In genomic region chr4:183328832-183329231, GRCh38 we compare ENCODE assay signal across 29 cellular contexts. TPM values are rescaled to one million over a fixed set of nuclear protein-coding genes. Genes with fewer than 3 reads are reported as not detected.
DNase-seq lines count a peak whose midpoint lies in the region; ATAC-seq and TF ChIP-seq lines count a peak whose summit lies in the region.
"Had no signal": no experiment of that assay in that cellular context is flagged by ENCODE, and none has a peak within 500 bp of the region (broad histone marks: within the 10 kb centered on the region; RNA-seq: fewer than 3 reads in every experiment).

No MANE protein-coding gene starts in this region.

- no peak overlapping the region for H3K4me2 ChIP-seq in IMR-90 (ENCODE audit: low read depth, low read length)

- in situ Hi-C loops in IMR-90 (cut with MboI; ENCODE audit: low sequenced_read_pairs), result no loop called here

- H4K91ac ChIP-seq in IMR-90 (ENCODE audit: insufficient read depth, low read depth, low read length), result no peak overlapping the region

- TF ChIP-seq RAD21 in IMR-90 (IDR thresholded peaks at IDR 0.05; ENCODE audit: low read length), result no peak

- H3K4ac ChIP-seq in IMR-90 (ENCODE audit: low read depth, low read length), result peak overlapping the region; percentile 42; the same call in 1 of the 2 replicates

- H3K27me3 Mint-ChIP-seq in type B pancreatic cell, result peaks cover 16% of the 10 kb centered on the region
- H3K27me3 Mint-ChIP-seq: CD4-positive, CD25-positive, alpha-beta regulatory T cell had no signal

- no peak overlapping the region for H4K5ac ChIP-seq in IMR-90 (ENCODE audit: low read depth, low read length)

- peaks cover under 1% of the 10 kb centered on the region for H3K9me1 ChIP-seq in IMR-90 (ENCODE audit: insufficient read depth, low read length)

- peak; percentile 75 for ATAC-seq in IMR-90 (ENCODE audit: low read depth)
- ATAC-seq: activated naive CD4-positive, alpha-beta T cell treated with anti-CD3 and anti-CD28 coated beads, Interleukin-2, amount 50 U/mL, for 72 hours; activated T-helper 17 cell treated with anti-CD3 and anti-CD28 coated beads, Interleukin-2, amount 50 U/mL, for 72 hours; K562; T-cell had no signal

- DNase-seq in IMR-90 (peak; percentile 62), choroid plexus epithelial cell (ENCODE audit: low read depth) (peak; percentile 67), islet precursor cell (peak; percentile 37), type B pancreatic cell (ENCODE audit: extremely low spot score, unreplicated experiment) (peak; percentile 25), NCI-H82 (lab: John Stamatoyannopoulos, UW) (no peak), NCI-H526 treated with DMSO at 0.1 percent for 48 hours (lab: John Stamatoyannopoulos, UW) (no peak)
- no peak for DNase-seq in stimulated activated CD4-positive, alpha-beta T cell treated with anti-CD3 and anti-CD28 coated beads, Interleukin-12 subunit alpha, Interleukin-12 subunit beta, amount 100 ng/mL, for 4 hours
- DNase-seq: activated CD4-positive, alpha-beta memory T cell treated with anti-CD3 and anti-CD28 coated beads for 36 hours; activated CD8-positive, alpha-beta memory T cell treated with anti-CD3 and anti-CD28 coated beads, Interleukin-2, amount 50 U/mL, for 48 hours; CD4-positive, CD25-positive, alpha-beta regulatory T cell; DMS 273 treated with DMSO at 0.1 percent for 48 hours; GDM1; heart right ventricle; left ventricle myocardium inferior; NCI-H146; NCI-H510A treated with DMSO at 0.1 percent for 48 hours; NK-92 treated with Interleukin-12 subunit alpha and Interleukin-12 subunit beta, amount 100 ng/mL, for 24 hours; SJCRH30; stimulated activated CD4-positive, alpha-beta T cell treated with anti-CD3 and anti-CD28 coated beads, Interleukin-4, amount 100 ng/mL, for 4 hours; stimulated activated naive CD4-positive, alpha-beta T cell; T-cell had no signal

- H3K14ac ChIP-seq in IMR-90 (replicated peaks; ENCODE audit: low read depth, low read length), result peak overlapping the region; percentile 12; the same call in 1 of the 2 replicates

- H2BK5ac ChIP-seq in IMR-90 (ENCODE audit: low read depth, low read length, poor library complexity, severe bottlenecking), result peak overlapping the region; percentile 35

- intact Hi-C loops in IMR-90 (cut with micrococcal nuclease), result no loop called here

- H3K56ac ChIP-seq in IMR-90 (ENCODE audit: extremely low read depth, insufficient read depth, low read length), result no peak overlapping the region

- peaks cover 6% of the 10 kb centered on the region for H3K9me3 Mint-ChIP-seq in type B pancreatic cell
- H3K9me3 Mint-ChIP-seq: activated naive CD4-positive, alpha-beta T cell treated with anti-CD3 and anti-CD28 coated beads, Interleukin-2, amount 50 U/mL, for 72 hours; activated T-helper 17 cell treated with anti-CD3 and anti-CD28 coated beads, Interleukin-2, amount 50 U/mL, for 72 hours; CD4-positive, CD25-positive, alpha-beta regulatory T cell had no signal

- H3K79me1 ChIP-seq in IMR-90 (ENCODE audit: low read depth in 1 of 2, low read length in 2 of 2), result no peaks in the 10 kb centered on the region

- TF ChIP-seq POLR2A in IMR-90 (IDR thresholded peaks at IDR 0.05; ENCODE audit: low read depth, low read length), result no peak

- H2BK15ac ChIP-seq in IMR-90 (ENCODE audit: low read depth, low read length), result peak overlapping the region; percentile 24; the same call in 2 of the 3 replicates

- H3K27me3 ChIP-seq in IMR-90 (ENCODE audit: control insufficient read depth, insufficient read depth, low read length), result no peaks in the 10 kb centered on the region
- H3K27me3 ChIP-seq: heart right ventricle, right atrium auricular region, SJCRH30 had no signal

- H3K9ac ChIP-seq in IMR-90 (ENCODE audit: low read depth, low read length), result no peak overlapping the region
- H3K9ac ChIP-seq: parathyroid adenoma had no signal

- no peak overlapping the region for H2AK9ac ChIP-seq in IMR-90 (replicated peaks; ENCODE audit: low read depth, low read length, poor library complexity)

- H4K8ac ChIP-seq in IMR-90 (ENCODE audit: low read depth in 2 of 2, low read length in 2 of 2), result peak overlapping the region in 1 of 2 experiments; percentile 48; a peak in 2 of 4 replicates

- TF ChIP-seq CTCF in IMR-90 (conservative IDR thresholded peaks at IDR 0.05; ENCODE audit: low read depth, low read length) (no peak), choroid plexus epithelial cell (conservative IDR thresholded peaks at IDR 0.05; ENCODE audit: low read depth, low read length) (no peak), type B pancreatic cell (conservative IDR thresholded peaks at IDR 0.05) (no peak)

- peak overlapping the region; percentile 5; the same call in 1 of the 2 replicates for H2BK20ac ChIP-seq in IMR-90 (ENCODE audit: low read depth, low read length)

- no peaks in the 10 kb centered on the region for H3K36me3 ChIP-seq in IMR-90 (ENCODE audit: control insufficient read depth, insufficient read depth, low read length)
- H3K36me3 ChIP-seq: heart right ventricle, left ventricle myocardium inferior, right atrium auricular region, SJCRH30, thoracic aorta had no signal

- no peak overlapping the region for H3K27ac Mint-ChIP-seq in type B pancreatic cell
- H3K27ac Mint-ChIP-seq: activated CD4-positive, alpha-beta memory T cell treated with anti-CD3 and anti-CD28 coated beads for 36 hours; activated naive CD4-positive, alpha-beta T cell treated with anti-CD3 and anti-CD28 coated beads, Interleukin-2, amount 50 U/mL, for 72 hours; activated T-helper 17 cell treated with anti-CD3 and anti-CD28 coated beads, Interleukin-2, amount 50 U/mL, for 72 hours; CD4-positive, CD25-positive, alpha-beta regulatory T cell; T-cell had no signal

- BruUV-seq in IMR-90 (replicated peaks; lab: Mats Ljungman, UMichigan), result no TSS peak

- H3K4me3 Mint-ChIP-seq in type B pancreatic cell, result no peak overlapping the region
- H3K4me3 Mint-ChIP-seq: activated CD4-positive, alpha-beta memory T cell treated with anti-CD3 and anti-CD28 coated beads for 36 hours; activated T-helper 17 cell treated with anti-CD3 and anti-CD28 coated beads, Interleukin-2, amount 50 U/mL, for 72 hours; CD4-positive, CD25-positive, alpha-beta regulatory T cell; T-cell had no signal

- peak overlapping the region; percentile 27 for H2AFZ ChIP-seq in IMR-90 (replicated peaks; ENCODE audit: low read length, poor library complexity)
- H2AFZ ChIP-seq: parathyroid adenoma had no signal

- no peaks in the 10 kb centered on the region for H4K20me1 ChIP-seq in IMR-90 (ENCODE audit: insufficient read depth, low read length)

- 17% methylated on average over 1 of the region's 7 CpGs; no CpG with 5 or more reads in 1 of the 2 experiments for WGBS in IMR-90 (ENCODE audit: extremely low coverage in 2 of 2, insufficient read length in 1 of 2), 2 experiments

- dilution Hi-C loops in IMR-90 (cut with HindIII; ENCODE audit: low sequenced_read_pairs, unreplicated experiment), result no loop called here

- peak overlapping the region; percentile 44; the same call in 1 of the 2 replicates for H3K18ac ChIP-seq in IMR-90 (ENCODE audit: low read depth, low read length)

- peak overlapping the region; percentile 56 for H2AK5ac ChIP-seq in IMR-90 (ENCODE audit: low read depth, low read length)

- H3K9me3 ChIP-seq in IMR-90 (ENCODE audit: control insufficient read depth, insufficient read depth, low read length), result peaks cover 7% of the 10 kb centered on the region
- H3K9me3 ChIP-seq: left ventricle myocardium inferior, right atrium auricular region, SJCRH30, thoracic aorta had no signal

- peaks cover 4% of the 10 kb centered on the region for H3K4me1 ChIP-seq in IMR-90 (ENCODE audit: control insufficient read depth, insufficient read depth, low read length)
- H3K4me1 ChIP-seq: heart right ventricle, left ventricle myocardium inferior, right atrium auricular region had no signal

- POLR2A ChIA-PET in IMR-90 (lab: Charles Lee; ENCODE audit: unreplicated experiment), result no interaction called here

- no peaks in the 10 kb centered on the region for H3K4me1 Mint-ChIP-seq in type B pancreatic cell (ENCODE audit: unreplicated experiment)
- H3K4me1 Mint-ChIP-seq: activated T-helper 17 cell treated with anti-CD3 and anti-CD28 coated beads, Interleukin-2, amount 50 U/mL, for 72 hours; CD4-positive, CD25-positive, alpha-beta regulatory T cell; T-cell had no signal

- H2BK120ac ChIP-seq in IMR-90 (ENCODE audit: low read depth, low read length), result peak overlapping the region; percentile 39; the same call in 1 of the 2 replicates

- peaks cover 4% of the 10 kb centered on the region for H3K36me3 Mint-ChIP-seq in type B pancreatic cell
- H3K36me3 Mint-ChIP-seq: activated CD4-positive, alpha-beta memory T cell treated with anti-CD3 and anti-CD28 coated beads for 36 hours; T-cell had no signal

- H3K4me3 ChIP-seq in IMR-90 (ENCODE audit: insufficient read depth, low read depth, low read length) (no peak overlapping the region), choroid plexus epithelial cell (ENCODE audit: low read depth, low read length) (no peak overlapping the region)
- H3K4me3 ChIP-seq: coronary artery, heart right ventricle, K562, left ventricle myocardium inferior, right atrium auricular region, SJCRH30, thoracic aorta had no signal

- H3K23ac ChIP-seq in IMR-90 (ENCODE audit: low read depth, low read length), result 0 out of 2 replicates have a peak overlapping the region, but pooled peaks have one; percentile 2

- CTCF ChIA-PET in IMR-90 (lab: Yijun Ruan, JAX), result no interaction called here

- H3K27ac ChIP-seq in IMR-90 (ENCODE audit: insufficient read depth, low read length), result no peak overlapping the region
- H3K27ac ChIP-seq: coronary artery, left ventricle myocardium inferior, parathyroid adenoma, right atrium auricular region, SJCRH30, thoracic aorta had no signal

TF ChIP-seq in IMR-90, 13 proteins besides CTCF, POLR2A, EP300 and RAD21 (continues in another document):
- no peak for TF ChIP-seq BHLHE40 (IDR thresholded peaks at IDR 0.05; ENCODE audit: low read depth, low read length)
- TF ChIP-seq NFE2L2 (IDR thresholded peaks at IDR 0.05; ENCODE audit: low read depth, low read length), result no peak
- no peak for TF ChIP-seq MXI1 (IDR thresholded peaks at IDR 0.05; ENCODE audit: borderline replicate concordance, low read depth, low read length)
- no peak for TF ChIP-seq RFX5 (IDR thresholded peaks at IDR 0.05; ENCODE audit: low read depth, low read length)
- TF ChIP-seq FOS (IDR thresholded peaks at IDR 0.05; ENCODE audit: low read depth, low read length), result no peak
- TF ChIP-seq CEBPB (IDR thresholded peaks at IDR 0.05; ENCODE audit: low read depth, low read length), result no peak
- TF ChIP-seq RCOR1 (IDR thresholded peaks at IDR 0.05; ENCODE audit: insufficient replicate concordance, low read length), result no peak

RNA-seq across cellular contexts. Expression of gene CLDN24, which starts 6.6 kb away (rescaled TPM):
- total RNA-seq in IMR-90 (2012; rRNA removed), result not detected in 2 replicates
- polyA plus RNA-seq in IMR-90 (2012; rRNA removed), result not detected in 2 replicates
- not detected in 2 replicates for polyA plus RNA-seq in IMR-90 (2012; cell fraction: cytosol; rRNA removed)
- not detected in 2 replicates for polyA plus RNA-seq in IMR-90 (2012; cell fraction: nucleus; rRNA removed; ENCODE audit: low replicate concordance)
- total RNA-seq in type B pancreatic cell (ENCODE audit: low replicate concordance), result not detected in 2 replicates
- total RNA-seq: activated CD4-positive, alpha-beta memory T cell treated with anti-CD3 and anti-CD28 coated beads for 36 hours; activated naive CD4-positive, alpha-beta T cell treated with anti-CD3 and anti-CD28 coated beads, Interleukin-2, amount 50 U/mL, for 72 hours; activated T-helper 17 cell treated with anti-CD3 and anti-CD28 coated beads, Interleukin-2, amount 50 U/mL, for 72 hours; CD4-positive, CD25-positive, alpha-beta regulatory T cell; heart right ventricle; K562; left ventricle myocardium inferior; right atrium auricular region; SJCRH30; T-cell; thoracic aorta had no signal
- polyA plus RNA-seq: CD4-positive, CD25-positive, alpha-beta regulatory T cell; heart right ventricle; K562; neural cell had no signal

RNA-seq across cellular contexts. Expression of gene CLDN22, which starts 8.8 kb away (rescaled TPM):
- total RNA-seq in IMR-90 (2012; rRNA removed), result not detected in 2 replicates
- not detected in 2 replicates for polyA plus RNA-seq in IMR-90 (2012; rRNA removed)
- not detected in 2 replicates for polyA plus RNA-seq in IMR-90 (2012; cell fraction: cytosol; rRNA removed)
- 0.03 TPM in 1 of 2 replicates, not detected in the other for polyA plus RNA-seq in IMR-90 (2012; cell fraction: nucleus; rRNA removed; ENCODE audit: low replicate concordance)
- not detected in 2 replicates for total RNA-seq in type B pancreatic cell (ENCODE audit: low replicate concordance)
- total RNA-seq: activated CD4-positive, alpha-beta memory T cell treated with anti-CD3 and anti-CD28 coated beads for 36 hours; activated naive CD4-positive, alpha-beta T cell treated with anti-CD3 and anti-CD28 coated beads, Interleukin-2, amount 50 U/mL, for 72 hours; activated T-helper 17 cell treated with anti-CD3 and anti-CD28 coated beads, Interleukin-2, amount 50 U/mL, for 72 hours; CD4-positive, CD25-positive, alpha-beta regulatory T cell; heart right ventricle; K562; left ventricle myocardium inferior; right atrium auricular region; SJCRH30; T-cell; thoracic aorta had no signal
- polyA plus RNA-seq: CD4-positive, CD25-positive, alpha-beta regulatory T cell; heart right ventricle; neural cell had no signal

Comparison
In these comparisons a context has a peak if more than half of its experiments do, and no peak if none do; other contexts are left out.
1. DNase-seq: peak in IMR-90 (single experiment), choroid plexus epithelial cell (single experiment), islet precursor cell (single experiment) and type B pancreatic cell (single experiment); none in NCI-H82 (single experiment), stimulated activated CD4-positive, alpha-beta T cell treated with anti-CD3 and anti-CD28 coated beads, Interleukin-12 subunit alpha, Interleukin-12 subunit beta, amount 100 ng/mL, for 4 hours (single experiment) and NCI-H526 treated with DMSO at 0.1 percent for 48 hours (single experiment).